Comparison of ENCODE assay signal across 1 cellular context in genomic region chr14:42353315-42353714, GRCh38.
TF ChIP-seq lines count a peak whose summit lies in the region.

No MANE protein-coding gene starts in this region.

TF ChIP-seq in GM12878, 131 proteins besides CTCF, POLR2A, EP300 and RAD21 (continued from another document):
- TF ChIP-seq, protein P1, sequence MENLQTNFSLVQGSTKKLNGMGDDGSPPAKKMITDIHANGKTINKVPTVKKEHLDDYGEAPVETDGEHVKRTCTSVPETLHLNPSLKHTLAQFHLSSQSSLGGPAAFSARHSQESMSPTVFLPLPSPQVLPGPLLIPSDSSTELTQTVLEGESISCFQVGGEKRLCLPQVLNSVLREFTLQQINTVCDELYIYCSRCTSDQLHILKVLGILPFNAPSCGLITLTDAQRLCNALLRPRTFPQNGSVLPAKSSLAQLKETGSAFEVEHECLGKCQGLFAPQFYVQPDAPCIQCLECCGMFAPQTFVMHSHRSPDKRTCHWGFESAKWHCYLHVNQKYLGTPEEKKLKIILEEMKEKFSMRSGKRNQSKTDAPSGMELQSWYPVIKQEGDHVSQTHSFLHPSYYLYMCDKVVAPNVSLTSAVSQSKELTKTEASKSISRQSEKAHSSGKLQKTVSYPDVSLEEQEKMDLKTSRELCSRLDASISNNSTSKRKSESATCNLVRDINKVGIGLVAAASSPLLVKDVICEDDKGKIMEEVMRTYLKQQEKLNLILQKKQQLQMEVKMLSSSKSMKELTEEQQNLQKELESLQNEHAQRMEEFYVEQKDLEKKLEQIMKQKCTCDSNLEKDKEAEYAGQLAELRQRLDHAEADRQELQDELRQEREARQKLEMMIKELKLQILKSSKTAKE (IDR thresholded peaks at IDR 0.05; ENCODE audit: low read depth, poor library complexity, severe bottlenecking): no peak
- no peak for TF ChIP-seq USF1 (IDR thresholded peaks at IDR 0.05; ENCODE audit: borderline replicate concordance, extremely low read length, insufficient read depth, low read depth, low read length)
- TF ChIP-seq ZNF384 (IDR thresholded peaks at IDR 0.05; ENCODE audit: borderline replicate concordance, low read depth, low read length): no peak
- TF ChIP-seq HSF1 (IDR thresholded peaks at IDR 0.05; ENCODE audit: low read depth, low read length): no peak
- TF ChIP-seq BMI1 (IDR thresholded peaks at IDR 0.05; ENCODE audit: borderline replicate concordance): no peak
- peak; percentile 48; the same call in 1 of the 2 replicates for TF ChIP-seq ZNF24 (IDR thresholded peaks at IDR 0.05)
- no peak for TF ChIP-seq EED (IDR thresholded peaks at IDR 0.05; ENCODE audit: low read depth)
- TF ChIP-seq USF2 (IDR thresholded peaks at IDR 0.05; ENCODE audit: borderline replicate concordance, low read depth, low read length): no peak
- TF ChIP-seq SP1 (IDR thresholded peaks at IDR 0.05; ENCODE audit: low read depth, low read length): no peak
- TF ChIP-seq ZNF274 (IDR thresholded peaks at IDR 0.05; ENCODE audit: insufficient read depth, insufficient read length): no peak
- TF ChIP-seq ZSCAN29 (IDR thresholded peaks at IDR 0.05): no peak
- TF ChIP-seq GATAD2B (conservative IDR thresholded peaks at IDR 0.05; ENCODE audit: low read depth): no peak
- no peak for TF ChIP-seq CBX5 (IDR thresholded peaks at IDR 0.05; ENCODE audit: low read depth)
- TF ChIP-seq E2F8 (IDR thresholded peaks at IDR 0.05; ENCODE audit: low read depth, partially characterized antibody): no peak
- no peak for TF ChIP-seq ZBTB11 (CRISPR knock-in tag; IDR thresholded peaks at IDR 0.05)
- TF ChIP-seq NBN (IDR thresholded peaks at IDR 0.05): no peak
- TF ChIP-seq, protein P2, sequence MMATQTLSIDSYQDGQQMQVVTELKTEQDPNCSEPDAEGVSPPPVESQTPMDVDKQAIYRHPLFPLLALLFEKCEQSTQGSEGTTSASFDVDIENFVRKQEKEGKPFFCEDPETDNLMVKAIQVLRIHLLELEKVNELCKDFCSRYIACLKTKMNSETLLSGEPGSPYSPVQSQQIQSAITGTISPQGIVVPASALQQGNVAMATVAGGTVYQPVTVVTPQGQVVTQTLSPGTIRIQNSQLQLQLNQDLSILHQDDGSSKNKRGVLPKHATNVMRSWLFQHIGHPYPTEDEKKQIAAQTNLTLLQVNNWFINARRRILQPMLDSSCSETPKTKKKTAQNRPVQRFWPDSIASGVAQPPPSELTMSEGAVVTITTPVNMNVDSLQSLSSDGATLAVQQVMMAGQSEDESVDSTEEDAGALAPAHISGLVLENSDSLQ (IDR thresholded peaks at IDR 0.05): peak; percentile 62; the same call in 1 of the 2 replicates
- TF ChIP-seq POU2F2 (IDR thresholded peaks at IDR 0.05; ENCODE audit: borderline replicate concordance, low read depth, low read length): no peak
- no peak for TF ChIP-seq NRF1 (conservative IDR thresholded peaks at IDR 0.05; ENCODE audit: low read depth, low read length)
- TF ChIP-seq SPI1 (IDR thresholded peaks at IDR 0.05; ENCODE audit: borderline replicate concordance, insufficient read depth, low read depth, low read length): peak; percentile 71; the same call in 1 of the 2 replicates
- no peak for TF ChIP-seq ZBED1 (IDR thresholded peaks at IDR 0.05; ENCODE audit: borderline replicate concordance)
- peak; percentile 25; the same call in 1 of the 2 replicates for TF ChIP-seq ATF7 (IDR thresholded peaks at IDR 0.05; ENCODE audit: low read depth)
- TF ChIP-seq CBFB (IDR thresholded peaks at IDR 0.05; ENCODE audit: low read depth): no peak
- no peak for TF ChIP-seq MTA3 (IDR thresholded peaks at IDR 0.05; ENCODE audit: borderline replicate concordance, low read length)
- no peak for TF ChIP-seq CUX1 (IDR thresholded peaks at IDR 0.05; ENCODE audit: insufficient replicate concordance, low read depth, low read length)
- TF ChIP-seq EGR1 (IDR thresholded peaks at IDR 0.05; ENCODE audit: borderline replicate concordance in 1 of 2, low read depth in 2 of 2, low read length in 2 of 2): no peak
- no peak for TF ChIP-seq SREBF2 (IDR thresholded peaks at IDR 0.05; ENCODE audit: low read length)
- TF ChIP-seq CHD4 (IDR thresholded peaks at IDR 0.05): no peak
